34 cellular contexts compared by ENCODE assay signal in genomic region chr2:45543257-45543656, GRCh38.
"Had no signal": no experiment of that assay in that cellular context is flagged by ENCODE, and none has a peak within 500 bp of the region (broad histone marks: within the 10 kb centered on the region; RNA-seq: fewer than 3 reads in every experiment).

No MANE protein-coding gene starts in this region.

- H3K4me1 Mint-ChIP-seq: activated CD4-positive, alpha-beta T cell treated with anti-CD3 and anti-CD28 coated beads for 36 hours; activated CD8-positive, alpha-beta memory T cell treated with anti-CD3 and anti-CD28 coated beads, Interleukin-2, amount 10 ng/mL, durations not matched to agents 7 days and 5 days; activated naive CD4-positive, alpha-beta T cell treated with anti-CD3 and anti-CD28 coated beads, Interleukin-2, amount 50 U/mL, for 24 hours; activated naive CD8-positive, alpha-beta T cell treated with anti-CD3 and anti-CD28 coated beads, Interleukin-2, amount 10 ng/mL, durations not matched to agents 7 days and 5 days; central memory CD8-positive, alpha-beta T cell had no signal

- FAIRE-seq: astrocyte, bronchial epithelial cell had no signal

- H3K9me3 Mint-ChIP-seq: activated naive CD4-positive, alpha-beta T cell treated with anti-CD3 and anti-CD28 coated beads, Interleukin-2, amount 50 U/mL, for 24 hours; central memory CD8-positive, alpha-beta T cell had no signal

- H3K27ac Mint-ChIP-seq: activated CD4-positive, alpha-beta memory T cell treated with anti-CD3 and anti-CD28 coated beads for 36 hours; activated CD4-positive, alpha-beta T cell treated with anti-CD3 and anti-CD28 coated beads for 36 hours; activated CD4-positive, alpha-beta T cell treated with anti-CD3 and anti-CD28 coated beads, Interleukin-2, amount 10 ng/mL, durations not matched to agents 24 days and 14 days; activated CD8-positive, alpha-beta memory T cell treated with anti-CD3 and anti-CD28 coated beads, Interleukin-2, amount 10 ng/mL, durations not matched to agents 7 days and 5 days; activated CD8-positive, alpha-beta T cell treated with anti-CD3 and anti-CD28 coated beads, Interleukin-2, amount 10 ng/mL, durations not matched to agents 7 days and 5 days; activated naive CD4-positive, alpha-beta T cell treated with anti-CD3 and anti-CD28 coated beads for 36 hours; activated naive CD4-positive, alpha-beta T cell treated with anti-CD3 and anti-CD28 coated beads, Interleukin-2, amount 50 U/mL, for 24 hours; activated naive CD8-positive, alpha-beta T cell treated with anti-CD3 and anti-CD28 coated beads, Interleukin-2, amount 10 ng/mL, durations not matched to agents 7 days and 5 days; activated T-helper 1 cell treated with anti-CD3 and anti-CD28 coated beads, Interleukin-12 subunit alpha, Interleukin-12 subunit beta, Interleukin-2, Interleukin-4 antibody, amounts not matched to agents 30 ng/mL and 10 ng/mL and 1 ng/mL, durations not matched to agents 14 hours and 24 hours and 36 hours; activated T-helper 2 cell treated with anti-CD3 and anti-CD28 coated beads, Interferon-gamma antibody, Interleukin-2, Interleukin-4, amounts not matched to agents 10 μg/mL and 5 μg/mL and 100 μg/mL, durations not matched to agents 14 hours and 24 hours and 36 hours; dendritic cell treated with granulocyte-macrophage colony-stimulating factor and Interleukin-4, amounts not matched to agents 40 ng/mL and 50 ng/mL, for 4 days; T-helper 17 cell; T-helper 2 cell treated with Interferon-gamma antibody and Interleukin-4, amounts not matched to agents 5 μg/mL and 100 μg/mL, for 36 hours had no signal

- H3K4me1 ChIP-seq: esophagus squamous epithelium had no signal

- H3K27ac ChIP-seq: brain microvascular endothelial cell, coronary artery, dorsolateral prefrontal cortex, epithelial cell of prostate, esophagus squamous epithelium had no signal

- DNase-seq: activated CD4-positive, alpha-beta memory T cell treated with anti-CD3 and anti-CD28 coated beads for 36 hours; activated CD4-positive, alpha-beta T cell treated with anti-CD3 and anti-CD28 coated beads for 36 hours; activated CD4-positive, alpha-beta T cell treated with anti-CD3 and anti-CD28 coated beads, Interleukin-2, amount 10 ng/mL, durations not matched to agents 24 days and 14 days; activated CD4-positive, CD25-positive, alpha-beta regulatory T cell; activated CD4-positive, CD25-positive, alpha-beta regulatory T cell treated with anti-CD3 and anti-CD28 coated beads, Interleukin-2, amount 50 U/mL, for 72 hours; activated CD8-positive, alpha-beta memory T cell treated with anti-CD3 and anti-CD28 coated beads, Interleukin-2, amount 10 ng/mL, durations not matched to agents 7 days and 5 days; activated CD8-positive, alpha-beta memory T cell treated with anti-CD3 and anti-CD28 coated beads, Interleukin-2, amount 50 U/mL, for 4 hours; activated CD8-positive, alpha-beta T cell treated with anti-CD3 and anti-CD28 coated beads, Interleukin-2, amount 10 ng/mL, durations not matched to agents 7 days and 5 days; activated effector memory CD4-positive, alpha-beta T cell treated with anti-CD3 and anti-CD28 coated beads, Interleukin-2, amount 50 U/mL, for 16 hours; activated naive CD4-positive, alpha-beta T cell treated with anti-CD3 and anti-CD28 coated beads for 36 hours; activated naive CD8-positive, alpha-beta T cell treated with anti-CD3 and anti-CD28 coated beads, Interleukin-2, amount 10 ng/mL, durations not matched to agents 7 days and 5 days; activated T-cell treated with anti-CD3 and anti-CD28 coated beads, Interleukin-2, amount 50 U/mL, for 1 hour; activated T-cell treated with anti-CD3 and anti-CD28 coated beads, Interleukin-2, amount 50 U/mL, for 48 hours; anterior cingulate cortex; brain microvascular endothelial cell; dorsolateral prefrontal cortex; effector memory CD4-positive, alpha-beta T cell; esophagus squamous epithelium; foreskin melanocyte; head of caudate nucleus; hippocampal formation; T-helper 1 cell; T-helper 17 cell; T1000 had no signal

- H3K27me3 ChIP-seq: brain microvascular endothelial cell, dorsolateral prefrontal cortex, esophagus squamous epithelium had no signal

- H3K4me3 Mint-ChIP-seq: activated CD4-positive, alpha-beta memory T cell treated with anti-CD3 and anti-CD28 coated beads for 36 hours; activated CD4-positive, alpha-beta T cell treated with anti-CD3 and anti-CD28 coated beads for 36 hours; activated CD4-positive, alpha-beta T cell treated with anti-CD3 and anti-CD28 coated beads, Interleukin-2, amount 10 ng/mL, durations not matched to agents 24 days and 14 days; activated CD8-positive, alpha-beta memory T cell treated with anti-CD3 and anti-CD28 coated beads, Interleukin-2, amount 10 ng/mL, durations not matched to agents 7 days and 5 days; activated CD8-positive, alpha-beta T cell treated with anti-CD3 and anti-CD28 coated beads, Interleukin-2, amount 10 ng/mL, durations not matched to agents 7 days and 5 days; activated naive CD4-positive, alpha-beta T cell treated with anti-CD3 and anti-CD28 coated beads for 36 hours; activated naive CD4-positive, alpha-beta T cell treated with anti-CD3 and anti-CD28 coated beads, Interleukin-2, amount 50 U/mL, for 24 hours; activated naive CD8-positive, alpha-beta T cell treated with anti-CD3 and anti-CD28 coated beads, Interleukin-2, amount 10 ng/mL, durations not matched to agents 7 days and 5 days; activated T-helper 1 cell treated with anti-CD3 and anti-CD28 coated beads, Interleukin-12 subunit alpha, Interleukin-12 subunit beta, Interleukin-2, Interleukin-4 antibody, amounts not matched to agents 30 ng/mL and 10 ng/mL and 1 ng/mL, durations not matched to agents 14 hours and 24 hours and 36 hours; central memory CD8-positive, alpha-beta T cell; dendritic cell treated with granulocyte-macrophage colony-stimulating factor and Interleukin-4, amounts not matched to agents 40 ng/mL and 50 ng/mL, for 4 days; T-helper 17 cell; T-helper 2 cell treated with Interferon-gamma antibody and Interleukin-4, amounts not matched to agents 5 μg/mL and 100 μg/mL, for 36 hours had no signal

- H3K27me3 Mint-ChIP-seq: activated CD4-positive, alpha-beta memory T cell treated with anti-CD3 and anti-CD28 coated beads for 36 hours; activated CD4-positive, alpha-beta T cell treated with anti-CD3 and anti-CD28 coated beads for 36 hours; activated CD4-positive, alpha-beta T cell treated with anti-CD3 and anti-CD28 coated beads, Interleukin-2, amount 10 ng/mL, durations not matched to agents 24 days and 14 days; activated CD8-positive, alpha-beta memory T cell treated with anti-CD3 and anti-CD28 coated beads, Interleukin-2, amount 10 ng/mL, durations not matched to agents 7 days and 5 days; activated naive CD4-positive, alpha-beta T cell treated with anti-CD3 and anti-CD28 coated beads, Interleukin-2, amount 50 U/mL, for 24 hours; activated naive CD8-positive, alpha-beta T cell treated with anti-CD3 and anti-CD28 coated beads, Interleukin-2, amount 10 ng/mL, durations not matched to agents 7 days and 5 days; central memory CD8-positive, alpha-beta T cell; dendritic cell treated with granulocyte-macrophage colony-stimulating factor and Interleukin-4, amounts not matched to agents 40 ng/mL and 50 ng/mL, for 4 days; T-helper 17 cell had no signal

- H3K4me3 ChIP-seq: coronary artery, dorsolateral prefrontal cortex, esophagus squamous epithelium had no signal

- ATAC-seq: activated CD4-positive, alpha-beta T cell treated with anti-CD3 and anti-CD28 coated beads for 36 hours; activated CD8-positive, alpha-beta memory T cell treated with anti-CD3 and anti-CD28 coated beads, Interleukin-2, amount 10 ng/mL, durations not matched to agents 7 days and 5 days; activated CD8-positive, alpha-beta T cell treated with anti-CD3 and anti-CD28 coated beads, Interleukin-2, amount 10 ng/mL, durations not matched to agents 7 days and 5 days; T-helper 17 cell had no signal
